Comparison of ENCODE assay signal across 19 cellular contexts in the genomic region with DNA sequence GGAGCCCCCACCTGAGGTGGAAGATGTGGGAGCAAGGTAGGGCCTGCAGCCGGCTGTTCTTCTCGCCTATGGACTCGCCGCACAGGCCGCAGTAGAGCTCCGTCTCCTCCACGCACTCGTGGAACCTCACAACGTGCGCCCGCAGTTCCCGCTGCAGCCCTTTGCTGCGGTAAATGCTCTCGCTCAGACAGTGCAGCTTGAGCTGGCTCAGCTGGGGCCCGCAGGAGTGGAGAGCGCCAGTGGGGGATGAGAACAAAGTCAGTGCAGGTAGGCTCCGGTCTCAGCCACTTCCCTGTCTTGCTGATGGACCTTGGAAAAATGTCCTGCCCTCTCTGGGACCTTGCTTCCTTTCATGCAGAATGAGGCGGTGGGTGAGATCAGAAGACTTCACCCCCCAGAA. TPM values are rescaled to one million over a fixed set of nuclear protein-coding genes. Genes with fewer than 3 reads are reported as not detected.
DNase-seq lines count a peak whose midpoint lies in the region; ATAC-seq, FAIRE-seq and TF ChIP-seq lines count a peak whose summit lies in the region.
"Had no signal": no experiment of that assay in that cellular context is flagged by ENCODE, and none has a peak within 500 bp of the region (broad histone marks: within the 10 kb centered on the region; RNA-seq: fewer than 3 reads in every experiment).

No MANE protein-coding gene starts in this region.

- H3F3A ChIP-seq in GM23338 (replicated peaks; ENCODE audit: low read depth), result no peaks in the 10 kb centered on the region

- no peaks in the 10 kb centered on the region for H3K4me1 Mint-ChIP-seq in GM23338
- no peaks in the 10 kb centered on the region for H3K4me1 Mint-ChIP-seq in WTC11
- peaks cover 2% of the 10 kb centered on the region for H3K4me1 Mint-ChIP-seq in activated T-cell treated with anti-CD3 and anti-CD28 coated beads, Interleukin-2, amount 50 U/mL, for 4 hours (ENCODE audit: low read depth)
- H3K4me1 Mint-ChIP-seq: CD14-positive monocyte; CD4-positive, alpha-beta memory T cell had no signal

- no peak for TF ChIP-seq POLR2A in HepG2 (IDR thresholded peaks at IDR 0.05; ENCODE audit: insufficient read depth in 1 of 2, low read depth in 2 of 2, low read length in 2 of 2)

- intact Hi-C loops in HepG2 (cut with micrococcal nuclease; ENCODE audit: unreplicated experiment), result loop anchor here (5.0 kb wide), 1 partner anchor 721 kb away; a partner anchor contains a TSS

- no peak overlapping the region for H3K4me3 Mint-ChIP-seq in GM23338
- H3K4me3 Mint-ChIP-seq in WTC11, result no peak overlapping the region
- H3K4me3 Mint-ChIP-seq in activated T-cell treated with anti-CD3 and anti-CD28 coated beads, Interleukin-2, amount 50 U/mL, for 4 hours, result no peak overlapping the region
- H3K4me3 Mint-ChIP-seq: CD14-positive monocyte; CD4-positive, alpha-beta memory T cell had no signal

- H3K9me2 ChIP-seq in GM23338 (ENCODE audit: insufficient read depth), result no peaks in the 10 kb centered on the region

- H3K36me3 Mint-ChIP-seq in GM23338 (ENCODE audit: low read depth) (no peaks in the 10 kb centered on the region), WTC11 (no peaks in the 10 kb centered on the region)
- no peaks in the 10 kb centered on the region for H3K36me3 Mint-ChIP-seq in activated T-cell treated with anti-CD3 and anti-CD28 coated beads, Interleukin-2, amount 50 U/mL, for 4 hours (ENCODE audit: insufficient read depth)
- H3K36me3 Mint-ChIP-seq: CD14-positive monocyte; CD4-positive, alpha-beta memory T cell had no signal

- H3K27me3 ChIP-seq in GM23338 (ENCODE audit: insufficient read depth), result no peaks in the 10 kb centered on the region
- H3K27me3 ChIP-seq in HepG2 (ENCODE audit: control insufficient read depth in 1 of 2, insufficient read depth in 2 of 2, low read length in 2 of 2), result no peaks in the 10 kb centered on the region; a peak in 1 of 5 replicates
- no peaks in the 10 kb centered on the region for H3K27me3 ChIP-seq in osteoblast (ENCODE audit: insufficient read depth, low read length)
- H3K27me3 ChIP-seq: BLaER1 had no signal

- H3K9me3 Mint-ChIP-seq in GM23338 (no peaks in the 10 kb centered on the region; the same call in 2 of the 3 replicates), WTC11 (no peaks in the 10 kb centered on the region)
- no peaks in the 10 kb centered on the region for H3K9me3 Mint-ChIP-seq in activated T-cell treated with anti-CD3 and anti-CD28 coated beads, Interleukin-2, amount 50 U/mL, for 4 hours
- H3K9me3 Mint-ChIP-seq: CD14-positive monocyte had no signal

- peak; percentile 60 for ATAC-seq in GM23338
- peak; percentile 38 for ATAC-seq in WTC11
- peak; percentile 12 for ATAC-seq in HepG2
- ATAC-seq in GM21390 (IDR thresholded peaks at IDR 0.05; ENCODE audit: unreplicated experiment), result no peak
- no peak for ATAC-seq in activated T-cell treated with anti-CD3 and anti-CD28 coated beads, Interleukin-2, amount 50 U/mL, for 4 hours

- H3K27ac ChIP-seq in GM23338 (ENCODE audit: low read depth) (no peak overlapping the region), HepG2 (ENCODE audit: extremely low read length, insufficient read depth, low read length) (peak overlapping the region; percentile 97), osteoblast (ENCODE audit: low read depth, low read length) (no peak overlapping the region)

- TF ChIP-seq EP300 in HepG2 (IDR thresholded peaks at IDR 0.05; ENCODE audit: low read depth in 2 of 2, low read length in 2 of 2) (no peak), HepG2 (CRISPR knock-in tag; IDR thresholded peaks at IDR 0.05; ENCODE audit: borderline replicate concordance) (no peak)

- H3K9me3 ChIP-seq in HepG2 (ENCODE audit: low read length), result no peaks in the 10 kb centered on the region
- no peaks in the 10 kb centered on the region for H3K9me3 ChIP-seq in osteoblast (ENCODE audit: low read depth, low read length)
- H3K9me3 ChIP-seq: BLaER1 had no signal

- no TSS peak for BruUV-seq in HepG2 (replicated peaks; lab: Mats Ljungman, UMichigan)

- TF ChIP-seq RAD21 in HepG2 (CRISPR knock-in tag; IDR thresholded peaks at IDR 0.05), result no peak

- in situ Hi-C loops in HepG2 (cut with HindIII; ENCODE audit: extremely low pct_ligation_motif_present, low pct_unique_long_range_greater_than_20kb), result no loop called here

- H3K36me3 ChIP-seq in GM23338 (ENCODE audit: insufficient read depth), result no peaks in the 10 kb centered on the region
- H3K36me3 ChIP-seq in HepG2 (replicated peaks in 1 of 2; ENCODE audit: control insufficient read depth in 1 of 2, insufficient read depth in 2 of 2, low read length in 2 of 2), result no peaks in the 10 kb centered on the region; a peak in 1 of 5 replicates
- no peaks in the 10 kb centered on the region for H3K36me3 ChIP-seq in osteoblast (ENCODE audit: insufficient read depth, low read length)
- H3K36me3 ChIP-seq: BLaER1 had no signal

- WGBS in HepG2 (ENCODE audit: low lambda C conversion rate), result 39% methylated on average over 16 of the region's 18 CpGs

- no peaks in the 10 kb centered on the region for H3K4me1 ChIP-seq in GM23338 (ENCODE audit: insufficient read depth)
- H3K4me1 ChIP-seq in HepG2 (ENCODE audit: insufficient read depth, low read length), result peaks cover 73% of the 10 kb centered on the region
- H3K4me1 ChIP-seq in osteoblast (ENCODE audit: insufficient read depth, low read length), result peaks cover 10% of the 10 kb centered on the region

- H3K27ac Mint-ChIP-seq in GM23338 (no peak overlapping the region), WTC11 (no peak overlapping the region)
- H3K27ac Mint-ChIP-seq: CD4-positive, alpha-beta memory T cell had no signal

- H2AFZ ChIP-seq in GM23338, result no peak overlapping the region
- no peak overlapping the region for H2AFZ ChIP-seq in HepG2 (ENCODE audit: low read length)
- H2AFZ ChIP-seq in osteoblast (ENCODE audit: low read length), result no peak overlapping the region

- H4K20me1 ChIP-seq in GM23338 (replicated peaks; ENCODE audit: insufficient read depth) (no peaks in the 10 kb centered on the region), HepG2 (ENCODE audit: insufficient read depth, low read length) (no peaks in the 10 kb centered on the region), osteoblast (ENCODE audit: insufficient read depth, low read length) (no peaks in the 10 kb centered on the region)
- H4K20me1 ChIP-seq: BLaER1 had no signal

- no peak overlapping the region for H3K4me3 ChIP-seq in GM23338
- peak overlapping the region; percentile 70 to 80 (median 78); a peak in 5 of 6 replicates for H3K4me3 ChIP-seq in HepG2 (replicated peaks in 1 of 3; ENCODE audit: insufficient read depth in 1 of 3, low read depth in 2 of 3, low read length in 3 of 3)
- no peak overlapping the region for H3K4me3 ChIP-seq in osteoblast (ENCODE audit: insufficient read depth, low read length)
- H3K4me3 ChIP-seq: BLaER1 had no signal

- DNase-seq in GM23338 (ENCODE audit: low spot score) (peak; percentile 57), WTC11 (ENCODE audit: low spot score) (peak; percentile 27), HepG2 (ENCODE audit: low spot score) (no peak), osteoblast (ENCODE audit: insufficient read length, low spot score, missing footprints) (peak; percentile 42), UCSD-AML1 (lab: John Stamatoyannopoulos, UW; ENCODE audit: unreplicated experiment) (no peak)
- no peak for DNase-seq in activated T-cell treated with anti-CD3 and anti-CD28 coated beads, Interleukin-2, amount 50 U/mL, for 4 hours
- DNase-seq: 8988T; CD4-positive, alpha-beta memory T cell; DMS153; DMS79; GF-D8; HCEC 1CT had no signal

- H3K4me2 ChIP-seq in GM23338, result no peak overlapping the region
- peak overlapping the region; percentile 90 for H3K4me2 ChIP-seq in HepG2 (ENCODE audit: low read depth, low read length)
- H3K4me2 ChIP-seq in osteoblast (ENCODE audit: insufficient read depth, low read length), result no peak overlapping the region

- TF ChIP-seq CTCF in GM23338 (conservative IDR thresholded peaks at IDR 0.05; ENCODE audit: low read depth in 2 of 2) (no peak), WTC11 (IDR thresholded peaks at IDR 0.05) (no peak), HepG2 (CRISPR knock-in tag; IDR thresholded peaks at IDR 0.05) (no peak), osteoblast (IDR thresholded peaks at IDR 0.05; ENCODE audit: extremely low read depth, low read depth, low read length) (no peak)

- CTCF ChIA-PET in WTC11 (lab: Charles Lee) (interaction anchor here (1.0 kb wide), 1 partner anchor 26 kb away, joined by 3 read pairs; no protein-coding TSS in a partner anchor), HepG2 (lab: Yijun Ruan, JAX; ENCODE audit: low intra/inter-chr PET ratio, low total read pairs) (no interaction called here)

- H3K9ac ChIP-seq in HepG2 (ENCODE audit: insufficient read depth, low read depth, low read length), result peak overlapping the region; percentile 88

- H3K79me2 ChIP-seq in GM23338 (replicated peaks; ENCODE audit: insufficient read depth), result no peaks in the 10 kb centered on the region
- no peaks in the 10 kb centered on the region for H3K79me2 ChIP-seq in HepG2 (ENCODE audit: insufficient read depth, low read length)
- H3K79me2 ChIP-seq in osteoblast (ENCODE audit: insufficient read depth, low read length), result no peaks in the 10 kb centered on the region

- POLR2A ChIA-PET in WTC11 (lab: Charles Lee) (no interaction called here), HepG2 (lab: Yijun Ruan, JAX) (interaction anchor here (1.2 to 3.0 kb wide), 8 partner anchors 10 to 181 kb away, joined by 3 to 68 read pairs (median 8); a partner anchor contains a TSS)

- peak; percentile 8 for FAIRE-seq in HepG2 (lab: Jason Lieb, UNC)

- H3K27me3 Mint-ChIP-seq in GM23338 (ENCODE audit: insufficient read depth, low read depth, poor library complexity), result peaks cover 2% of the 10 kb centered on the region
- no peaks in the 10 kb centered on the region for H3K27me3 Mint-ChIP-seq in WTC11 (ENCODE audit: low read depth)
- no peaks in the 10 kb centered on the region for H3K27me3 Mint-ChIP-seq in activated T-cell treated with anti-CD3 and anti-CD28 coated beads, Interleukin-2, amount 50 U/mL, for 4 hours (ENCODE audit: low read depth)
- H3K27me3 Mint-ChIP-seq: CD4-positive, alpha-beta memory T cell had no signal

RNA-seq across cellular contexts. Expression of a gene that starts 10.2 kb away (rescaled TPM):
- 0.17 TPM in 1 of 2 replicates, not detected in the other for total RNA-seq in GM23338 (2014; rRNA removed; shearing (Covaris generic))
- polyA plus RNA-seq in GM23338 (2016; fragmentation: Nextera tagmentation; extraction: Ambion mirVana) (0.23 and 0.59 TPM in 2 replicates), HepG2 (2011; rRNA removed) (0.15 and 0.40 TPM in 2 replicates)
- total RNA-seq in WTC11 (2021) (0.32 to 0.66 TPM (median 0.34 TPM) in 3 replicates), HepG2 (2016; rRNA removed; fragmentation: Illumina TruSeq; extraction: Trizol) (0.60 and 1.2 TPM in 2 replicates), osteoblast (0.29 and 0.36 TPM in 2 replicates)
- 0.91 and 1.4 TPM in 2 replicates for total RNA-seq in HepG2 (2016; cell fraction: cytosol; rRNA removed; fragmentation: Illumina TruSeq; extraction: Trizol; ENCODE audit: low read depth)
- total RNA-seq in HepG2 (2016; cell fraction: insoluble cytoplasmic fraction; rRNA removed; fragmentation: Illumina TruSeq; extraction: Trizol), result 1.0 and 1.7 TPM in 2 replicates
- 1.2 and 1.4 TPM in 2 replicates for total RNA-seq in HepG2 (2016; cell fraction: membrane; rRNA removed; fragmentation: Illumina TruSeq; extraction: Trizol)
- total RNA-seq in HepG2 (2016; cell fraction: nucleus; rRNA removed; fragmentation: Illumina TruSeq; extraction: Trizol), result 0.72 and 1.2 TPM in 2 replicates
- polyA plus RNA-seq in HepG2 (2011; cell fraction: cytosol; rRNA removed), result 0.13 and 0.14 TPM in 2 replicates
- polyA plus RNA-seq in HepG2 (2011; cell fraction: nucleus; rRNA removed), result 0.77 and 1.1 TPM in 2 replicates
- polyA plus RNA-seq in HepG2 (2012), result 0.79 and 0.80 TPM in 2 replicates
- 0.51 and 1.2 TPM in 2 replicates for polyA plus RNA-seq in HepG2 (2016; cell fraction: cytosol; fragmentation: Illumina TruSeq; extraction: Trizol; ENCODE audit: low read depth)
- 0.83 and 0.93 TPM in 2 replicates for polyA plus RNA-seq in HepG2 (2016; cell fraction: insoluble cytoplasmic fraction; fragmentation: Illumina TruSeq; extraction: Trizol; ENCODE audit: low read depth)
- 0.44 TPM in 1 of 2 replicates, not detected in the other for polyA plus RNA-seq in HepG2 (2016; cell fraction: membrane; fragmentation: Illumina TruSeq; extraction: Trizol; ENCODE audit: low read depth)
- polyA plus RNA-seq in HepG2 (2016; cell fraction: nucleus; fragmentation: Illumina TruSeq; extraction: Trizol; ENCODE audit: insufficient read depth, low read depth), result 2.3 and 3.6 TPM in 2 replicates
- polyA minus RNA-seq in HepG2 (2011; rRNA and poly(A)+ RNA removed; ENCODE audit: low replicate concordance), result 0.16 and 0.64 TPM in 2 replicates
- polyA minus RNA-seq in HepG2 (2011; cell fraction: cytosol; rRNA and poly(A)+ RNA removed), result not detected in 2 replicates
- 0.75 and 1.2 TPM in 2 replicates for polyA minus RNA-seq in HepG2 (2011; cell fraction: nucleus; rRNA and poly(A)+ RNA removed)
- total RNA-seq in activated T-cell treated with anti-CD3 and anti-CD28 coated beads, Interleukin-2, amount 50 U/mL, for 4 hours, result under 1 TPM; 0.46 to 0.53 (median 0.52) TPM
- total RNA-seq: Daoy, H4, HT-29 had no signal
- polyA plus RNA-seq: AG04450; CD14-positive monocyte; CD4-positive, alpha-beta memory T cell had no signal

RNA-seq across cellular contexts. Expression of a gene that starts 12.5 kb away (rescaled TPM):
- 147 and 149 TPM in 2 replicates for total RNA-seq in GM23338 (2014; rRNA removed; shearing (Covaris generic))
- 173 and 190 TPM in 2 replicates for polyA plus RNA-seq in GM23338 (2016; fragmentation: Nextera tagmentation; extraction: Ambion mirVana)
- 141 to 162 TPM (median 143 TPM) in 3 replicates for total RNA-seq in WTC11 (2021)
- 214 and 279 TPM in 2 replicates for total RNA-seq in HepG2 (2016; rRNA removed; fragmentation: Illumina TruSeq; extraction: Trizol)
- 50.9 and 53.3 TPM in 2 replicates for total RNA-seq in HepG2 (2016; cell fraction: cytosol; rRNA removed; fragmentation: Illumina TruSeq; extraction: Trizol; ENCODE audit: low read depth)
- 219 and 288 TPM in 2 replicates for total RNA-seq in HepG2 (2016; cell fraction: insoluble cytoplasmic fraction; rRNA removed; fragmentation: Illumina TruSeq; extraction: Trizol)
- 67.5 and 75.1 TPM in 2 replicates for total RNA-seq in HepG2 (2016; cell fraction: membrane; rRNA removed; fragmentation: Illumina TruSeq; extraction: Trizol)
- total RNA-seq in HepG2 (2016; cell fraction: nucleus; rRNA removed; fragmentation: Illumina TruSeq; extraction: Trizol), result 86.3 and 92.9 TPM in 2 replicates
- polyA plus RNA-seq in HepG2 (2011; rRNA removed), result 66.7 and 75.8 TPM in 2 replicates
- 95.2 and 102 TPM in 2 replicates for polyA plus RNA-seq in HepG2 (2011; cell fraction: cytosol; rRNA removed)
- 41.7 and 44.9 TPM in 2 replicates for polyA plus RNA-seq in HepG2 (2011; cell fraction: nucleus; rRNA removed)
- polyA plus RNA-seq in HepG2 (2012), result 71.8 and 98.0 TPM in 2 replicates
- polyA plus RNA-seq in HepG2 (2016; cell fraction: cytosol; fragmentation: Illumina TruSeq; extraction: Trizol; ENCODE audit: low read depth), result 52.7 and 54.7 TPM in 2 replicates
- polyA plus RNA-seq in HepG2 (2016; cell fraction: insoluble cytoplasmic fraction; fragmentation: Illumina TruSeq; extraction: Trizol; ENCODE audit: low read depth), result 298 and 314 TPM in 2 replicates
- 58.7 and 63.6 TPM in 2 replicates for polyA plus RNA-seq in HepG2 (2016; cell fraction: membrane; fragmentation: Illumina TruSeq; extraction: Trizol; ENCODE audit: low read depth)
- polyA plus RNA-seq in HepG2 (2016; cell fraction: nucleus; fragmentation: Illumina TruSeq; extraction: Trizol; ENCODE audit: insufficient read depth, low read depth), result 117 and 127 TPM in 2 replicates
- polyA minus RNA-seq in HepG2 (2011; rRNA and poly(A)+ RNA removed; ENCODE audit: low replicate concordance), result 52.6 and 310 TPM in 2 replicates
- 39.1 and 44.3 TPM in 2 replicates for polyA minus RNA-seq in HepG2 (2011; cell fraction: cytosol; rRNA and poly(A)+ RNA removed)
- polyA minus RNA-seq in HepG2 (2011; cell fraction: nucleus; rRNA and poly(A)+ RNA removed), result 51.1 and 58.3 TPM in 2 replicates
- total RNA-seq in osteoblast, result 121 and 124 TPM in 2 replicates
- 100 to 1,000 TPM; 275 to 300 (median 299) TPM for total RNA-seq in activated T-cell treated with anti-CD3 and anti-CD28 coated beads, Interleukin-2, amount 50 U/mL, for 4 hours

RNA-seq across cellular contexts. Expression of a gene that starts 30.3 kb away (rescaled TPM):
- 32.7 TPM in 2 replicates for total RNA-seq in GM23338 (2014; rRNA removed; shearing (Covaris generic))
- polyA plus RNA-seq in GM23338 (2016; fragmentation: Nextera tagmentation; extraction: Ambion mirVana) (15.8 TPM in 2 replicates), HepG2 (2011; rRNA removed) (30.5 and 40.7 TPM in 2 replicates)
- total RNA-seq in WTC11 (2021) (32.8 to 38.2 TPM (median 35.1 TPM) in 3 replicates), HepG2 (2016; rRNA removed; fragmentation: Illumina TruSeq; extraction: Trizol) (7.2 and 15.3 TPM in 2 replicates), osteoblast (52.5 and 78.9 TPM in 2 replicates)
- total RNA-seq in HepG2 (2016; cell fraction: cytosol; rRNA removed; fragmentation: Illumina TruSeq; extraction: Trizol; ENCODE audit: low read depth), result 5.8 and 6.7 TPM in 2 replicates
- total RNA-seq in HepG2 (2016; cell fraction: insoluble cytoplasmic fraction; rRNA removed; fragmentation: Illumina TruSeq; extraction: Trizol), result 5.9 and 15.1 TPM in 2 replicates
- 12.4 and 12.8 TPM in 2 replicates for total RNA-seq in HepG2 (2016; cell fraction: membrane; rRNA removed; fragmentation: Illumina TruSeq; extraction: Trizol)
- 13.7 and 15.1 TPM in 2 replicates for total RNA-seq in HepG2 (2016; cell fraction: nucleus; rRNA removed; fragmentation: Illumina TruSeq; extraction: Trizol)
- polyA plus RNA-seq in HepG2 (2011; cell fraction: cytosol; rRNA removed), result 23.0 and 34.8 TPM in 2 replicates
- polyA plus RNA-seq in HepG2 (2011; cell fraction: nucleus; rRNA removed), result 143 and 176 TPM in 2 replicates
- 13.2 and 20.5 TPM in 2 replicates for polyA plus RNA-seq in HepG2 (2012)
- 9.4 and 9.7 TPM in 2 replicates for polyA plus RNA-seq in HepG2 (2016; cell fraction: cytosol; fragmentation: Illumina TruSeq; extraction: Trizol; ENCODE audit: low read depth)
- 6.9 and 7.7 TPM in 2 replicates for polyA plus RNA-seq in HepG2 (2016; cell fraction: insoluble cytoplasmic fraction; fragmentation: Illumina TruSeq; extraction: Trizol; ENCODE audit: low read depth)
- 11.6 and 15.3 TPM in 2 replicates for polyA plus RNA-seq in HepG2 (2016; cell fraction: membrane; fragmentation: Illumina TruSeq; extraction: Trizol; ENCODE audit: low read depth)
- 31.2 and 34.6 TPM in 2 replicates for polyA plus RNA-seq in HepG2 (2016; cell fraction: nucleus; fragmentation: Illumina TruSeq; extraction: Trizol; ENCODE audit: insufficient read depth, low read depth)
- 14.8 and 27.8 TPM in 2 replicates for polyA minus RNA-seq in HepG2 (2011; rRNA and poly(A)+ RNA removed; ENCODE audit: low replicate concordance)
- polyA minus RNA-seq in HepG2 (2011; cell fraction: cytosol; rRNA and poly(A)+ RNA removed), result 8.2 and 8.5 TPM in 2 replicates
- 15.2 and 17.7 TPM in 2 replicates for polyA minus RNA-seq in HepG2 (2011; cell fraction: nucleus; rRNA and poly(A)+ RNA removed)
- total RNA-seq in activated T-cell treated with anti-CD3 and anti-CD28 coated beads, Interleukin-2, amount 50 U/mL, for 4 hours, result 10 to 100 TPM; 18.7 to 20.8 (median 19.5) TPM

Comparison
In these comparisons a context has a peak if more than half of its experiments do, and no peak if none do; other contexts are left out.
1. ATAC-seq: peak in GM23338 (single experiment), WTC11 (single experiment) and HepG2 (single experiment); none in GM21390 (single experiment) and activated T-cell treated with anti-CD3 and anti-CD28 coated beads, Interleukin-2, amount 50 U/mL, for 4 hours (0 of 2).
2. DNase-seq: peak in GM23338 (single experiment), WTC11 (single experiment) and osteoblast (single experiment); none in HepG2 (single experiment), UCSD-AML1 (single experiment) and activated T-cell treated with anti-CD3 and anti-CD28 coated beads, Interleukin-2, amount 50 U/mL, for 4 hours (single experiment).
3. H3K4me3 ChIP-seq: peak in HepG2 (3 of 3); none in GM23338 (single experiment) and osteoblast (single experiment).